ENCODE assay signal across 11 cellular contexts in genomic region chr12:114681149-114681849, GRCh38. TPM values are rescaled to one million over a fixed set of nuclear protein-coding genes. Genes with fewer than 3 reads are reported as not detected.
DNase-seq lines count a peak whose midpoint lies in the region; ATAC-seq, FAIRE-seq and TF ChIP-seq lines count a peak whose summit lies in the region.
"Had no signal": no experiment of that assay in that cellular context is flagged by ENCODE, and none has a peak within 500 bp of the region (broad histone marks: within the 10 kb centered on the region; RNA-seq: fewer than 3 reads in every experiment).

No MANE protein-coding gene starts in this region.

- peaks cover 5 to 13% of the 10 kb centered on the region in 2 donors for H3K36me3 ChIP-seq in prostate gland

- no peaks in the 10 kb centered on the region for H3K9me3 ChIP-seq in prostate gland

- no peak for TF ChIP-seq CTCF in prostate gland (IDR thresholded peaks at IDR 0.05)

- peak overlapping the region; percentile 88 to 98 for H3K27ac ChIP-seq in prostate gland

- intact Hi-C loops in prostate gland (cut with DNase I), result loop anchor here (5.0 to 10.0 kb wide), 2 partner anchors 491 to 1174 kb away; no protein-coding TSS in a partner anchor

- WGBS in prostate gland, result 6% methylated on average over 16 of the region's 16 CpGs

- no peak for FAIRE-seq in RCC 7860 (lab: Jason Lieb, UNC)

- no peak for TF ChIP-seq POLR2A in prostate gland (IDR thresholded peaks at IDR 0.05)

- no peak for ATAC-seq in HG02610 (IDR thresholded peaks at IDR 0.05; ENCODE audit: unreplicated experiment)
- ATAC-seq in HG03442 (IDR thresholded peaks at IDR 0.05; ENCODE audit: unreplicated experiment), result no peak
- ATAC-seq: activated naive CD8-positive, alpha-beta T cell treated with anti-CD3 and anti-CD28 coated beads, Interleukin-2, amount 50 U/mL, for 24 hours; T-helper 17 cell had no signal

- no peaks in the 10 kb centered on the region for H3K27me3 ChIP-seq in prostate gland (replicated peaks; ENCODE audit: insufficient read depth)

- H3K4me1 ChIP-seq in prostate gland (replicated peaks), result peaks cover 9% of the 10 kb centered on the region

- peak; percentile 44 for DNase-seq in ELF-1 (ENCODE audit: low read depth, low spot score)
- peak; percentile 7 for DNase-seq in RCC 7860 (ENCODE audit: low spot score)
- DNase-seq in fibroblast of gingiva (ENCODE audit: low read depth), result peak; percentile 66
- DNase-seq in prostate gland (ENCODE audit: low spot score), result no peak
- DNase-seq in germinal center (ENCODE audit: low spot score), result no peak
- DNase-seq in stimulated activated CD8-positive, alpha-beta memory T cell treated with anti-CD3 and anti-CD28 coated beads, Interleukin-4, amount 100 ng/mL, for 48 hours, result no peak
- DNase-seq: activated naive CD8-positive, alpha-beta T cell treated with anti-CD3 and anti-CD28 coated beads, Interleukin-2, amount 50 U/mL, for 24 hours; midbrain; T-helper 17 cell had no signal

- peak overlapping the region; percentile 89 to 94 for H3K4me3 ChIP-seq in prostate gland

RNA-seq across cellular contexts. Expression of gene TBX3, which starts 2.7 kb away (rescaled TPM):
- total RNA-seq in prostate gland, result 100 to 1,000 TPM; 155 to 259 TPM

Comparison
In these comparisons a context has a peak if more than half of its experiments do, and no peak if none do; other contexts are left out.
1. DNase-seq: peak in ELF-1 (single experiment), RCC 7860 (single experiment) and fibroblast of gingiva (single experiment); none in prostate gland (single experiment), germinal center (single experiment) and stimulated activated CD8-positive, alpha-beta memory T cell treated with anti-CD3 and anti-CD28 coated beads, Interleukin-4, amount 100 ng/mL, for 48 hours (single experiment).